In the genomic region with DNA sequence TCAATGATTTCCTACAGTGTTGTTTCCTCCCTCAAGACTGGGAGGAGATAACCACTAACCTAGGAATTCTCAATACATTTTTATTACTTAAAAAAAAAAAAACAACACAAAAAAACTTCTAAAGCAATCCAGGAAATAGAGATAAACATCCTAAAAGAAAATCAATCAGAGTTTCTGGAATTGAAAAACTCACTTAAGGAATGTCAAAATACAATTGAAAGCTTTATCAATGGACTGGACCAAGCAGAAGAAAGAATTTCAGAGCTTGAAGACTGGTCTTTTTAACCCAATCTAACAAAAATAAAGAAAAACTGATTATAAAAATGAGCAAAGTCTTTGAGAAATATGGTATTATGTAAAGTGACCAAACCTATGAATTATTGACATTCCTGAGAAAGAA, we compare ENCODE assay signal across 8 cellular contexts.
"Had no signal": no experiment of that assay in that cellular context is flagged by ENCODE, and none has a peak within 500 bp of the region (broad histone marks: within the 10 kb centered on the region; RNA-seq: fewer than 3 reads in every experiment).

No MANE protein-coding gene starts in this region.

- H3K4me3 ChIP-seq: GM12878 had no signal

- ATAC-seq: GM12878 had no signal

- FAIRE-seq: G401.6, GM12878, GM12891, GM12892, GM18507, GM19239 had no signal

- DNase-seq: GDM1, GF-D8 had no signal
